Comparison of ENCODE assay signal across 8 cellular contexts in the genomic region with DNA sequence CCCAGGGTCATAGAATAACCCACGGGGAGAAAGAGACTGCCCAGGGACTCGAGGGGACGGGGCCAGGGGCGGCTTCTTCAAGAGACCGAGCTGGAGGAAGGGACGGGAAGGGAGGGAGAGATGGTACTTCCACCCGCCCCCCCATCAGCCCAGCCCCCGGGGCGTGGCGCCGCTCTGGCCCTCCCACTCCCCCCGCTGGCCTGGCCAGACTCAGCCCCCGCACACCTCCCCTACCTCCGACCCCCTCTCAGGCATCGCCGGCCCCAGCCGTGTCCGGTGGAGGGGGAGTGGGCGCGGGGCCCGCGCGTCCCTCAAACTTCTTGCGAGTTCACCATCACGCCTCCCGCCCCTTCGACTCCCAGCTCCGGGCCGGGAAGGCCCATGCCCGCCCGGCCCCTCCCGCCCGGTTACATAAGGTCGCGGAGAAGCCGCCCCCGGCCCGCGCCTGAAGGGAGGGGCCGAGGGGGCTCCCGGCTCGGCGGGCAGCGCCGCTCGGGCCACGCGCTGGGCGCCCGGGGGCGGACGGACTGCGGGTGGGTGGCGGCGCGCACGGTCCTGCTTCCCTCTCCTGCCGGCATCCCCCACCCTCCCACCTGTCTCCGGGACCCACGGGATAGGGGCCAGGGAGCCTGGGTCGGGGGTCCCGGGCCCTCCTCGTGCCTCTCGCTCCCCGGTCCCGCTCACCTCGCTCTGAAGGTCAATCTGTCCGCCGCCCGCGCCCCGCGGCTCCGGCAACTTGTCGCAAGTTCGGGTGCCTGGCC. TPM values are rescaled to one million over a fixed set of nuclear protein-coding genes. Genes with fewer than 3 reads are reported as not detected.
A peak's percentile ranks its signal among the peaks of the same experiment; 100 is the strongest.
DNase-seq lines count a peak whose midpoint lies in the region; ATAC-seq and TF ChIP-seq lines count a peak whose summit lies in the region.

No MANE protein-coding gene starts in this region.

- peak; percentile 45 to 76 (median 58) for DNase-seq in CD4-positive, alpha-beta T cell
- DNase-seq in HS-27A (ENCODE audit: low read depth), result peak; percentile 33
- no peak for DNase-seq in Panc1 (ENCODE audit: low read depth, low spot score)
- DNase-seq in activated T-helper 9 cell treated with anti-CD3 and anti-CD28 coated beads, Interleukin-2, amount 50 U/mL, for 16 hours (ENCODE audit: low read depth), result peak; percentile 58
- DNase-seq in fibroblast of mammary gland (ENCODE audit: low read depth), result peak; percentile 64
- DNase-seq in naive thymus-derived CD4-positive, alpha-beta T cell, result peak; percentile 32 to 76 (median 48)

- H3K4me3 Mint-ChIP-seq in CD4-positive, alpha-beta T cell, result peak overlapping the region; percentile 97
- H3K4me3 Mint-ChIP-seq in naive thymus-derived CD4-positive, alpha-beta T cell, result peak overlapping the region; percentile 65 to 89 (median 74)
- peak overlapping the region; percentile 81 for H3K4me3 Mint-ChIP-seq in stimulated activated memory B cell treated with anti-CD40 and anti-IgM and Interleukin-4, amounts not matched to agents 10 μg/mL and 1 μg/mL and 100 μg/mL, for 72 hours

- H3K36me3 Mint-ChIP-seq in CD4-positive, alpha-beta T cell (ENCODE audit: low read depth), result no peaks in the 10 kb centered on the region
- H3K36me3 Mint-ChIP-seq in naive thymus-derived CD4-positive, alpha-beta T cell, result no peaks in the 10 kb centered on the region
- H3K36me3 Mint-ChIP-seq in stimulated activated memory B cell treated with anti-CD40 and anti-IgM and Interleukin-4, amounts not matched to agents 10 μg/mL and 1 μg/mL and 100 μg/mL, for 72 hours, result peaks cover 12% of the 10 kb centered on the region

- peak; percentile 28 for ATAC-seq in CD4-positive, alpha-beta T cell (ENCODE audit: poor library complexity)
- ATAC-seq in GM19397 (IDR thresholded peaks at IDR 0.05; ENCODE audit: unreplicated experiment) (peak; percentile 24), Panc1 (peak; percentile 80)
- peak; percentile 29 for ATAC-seq in naive thymus-derived CD4-positive, alpha-beta T cell
- peak; percentile 72 for ATAC-seq in stimulated activated memory B cell treated with anti-CD40 and anti-IgM and Interleukin-4, amounts not matched to agents 10 μg/mL and 1 μg/mL and 100 μg/mL, for 72 hours

- peak overlapping the region; percentile 88 for H3K27ac Mint-ChIP-seq in CD4-positive, alpha-beta T cell
- peak overlapping the region in 4 of 9 donors; percentile 21 to 66 (median 44) for H3K27ac Mint-ChIP-seq in naive thymus-derived CD4-positive, alpha-beta T cell
- peak overlapping the region; percentile 78 for H3K27ac Mint-ChIP-seq in stimulated activated memory B cell treated with anti-CD40 and anti-IgM and Interleukin-4, amounts not matched to agents 10 μg/mL and 1 μg/mL and 100 μg/mL, for 72 hours

- intact Hi-C loops in CD4-positive, alpha-beta T cell (cut with DNase I, micrococcal nuclease), result loop anchor here (2.0 to 10.0 kb wide), 10 partner anchors 52 to 1952 kb away; partner anchors contain the start of genes TOMM6 (in 2 of the 2), BYSL (in 1 of the 2), GTPBP2 (in 1 of the 2) and MED20 (in 1 of the 2)
- intact Hi-C loops in Panc1 (cut with micrococcal nuclease; ENCODE audit: unreplicated experiment), result loop anchor here (10.0 kb wide), 1 partner anchor 50 kb away; the partner anchor contains the start of genes PRICKLE4 and TOMM6
- intact Hi-C loops in naive thymus-derived CD4-positive, alpha-beta T cell (cut with micrococcal nuclease), result loop anchor here (1.0 to 10.0 kb wide), 22 partner anchors 28 to 1894 kb away; partner anchors contain the start of genes BYSL (in 2 of the 2), MED20 (in 2 of the 2), MRPS10 (in 2 of the 2) and PRICKLE4 (in 2 of the 2)

- H3K9me3 Mint-ChIP-seq in CD4-positive, alpha-beta T cell, result no peaks in the 10 kb centered on the region
- H3K9me3 Mint-ChIP-seq in naive thymus-derived CD4-positive, alpha-beta T cell, result no peaks in the 10 kb centered on the region
- no peaks in the 10 kb centered on the region for H3K9me3 Mint-ChIP-seq in stimulated activated memory B cell treated with anti-CD40 and anti-IgM and Interleukin-4, amounts not matched to agents 10 μg/mL and 1 μg/mL and 100 μg/mL, for 72 hours

- no peaks in the 10 kb centered on the region for H3K27me3 ChIP-seq in CD4-positive, alpha-beta T cell (ENCODE audit: control insufficient read depth, insufficient read depth, low read length)
- H3K27me3 ChIP-seq in Panc1 (ENCODE audit: control insufficient read depth, insufficient read depth, low read length), result no peaks in the 10 kb centered on the region
- H3K27me3 ChIP-seq in naive thymus-derived CD4-positive, alpha-beta T cell (ENCODE audit: control insufficient read depth in 2 of 2, insufficient read depth in 2 of 2, low read length in 2 of 2), result no peaks in the 10 kb centered on the region

- CTCF ChIA-PET in CD4-positive, alpha-beta T cell (lab: Charles Lee), result interaction anchor here (1.1 to 4.9 kb wide), 6 partner anchors 18 to 186 kb away, joined by 3 to 38 read pairs (median 4); partner anchors contain the start of genes BYSL, MED20 and TOMM6
- CTCF ChIA-PET in Panc1 (lab: Charles Lee), result interaction anchor here (0.7 to 1.6 kb wide), 7 partner anchors 28 to 133 kb away, joined by 3 to 15 read pairs (median 4); partner anchors contain the start of gene TOMM6
- CTCF ChIA-PET in naive thymus-derived CD4-positive, alpha-beta T cell (lab: Charles Lee), result interaction anchor here (0.6 to 2.3 kb wide), 9 partner anchors 8 to 482 kb away, joined by 3 to 12 read pairs (median 3); partner anchors contain the start of genes MRPS10 and TOMM6

- POLR2A ChIA-PET in CD4-positive, alpha-beta T cell (lab: Charles Lee), result interaction anchor here (0.8 to 2.9 kb wide), 10 partner anchors 11 to 663 kb away, joined by 3 to 31 read pairs (median 5); partner anchors contain the start of genes OARD1, TAF8 and TOMM6
- POLR2A ChIA-PET in Panc1 (lab: Charles Lee), result no interaction called here
- POLR2A ChIA-PET in naive thymus-derived CD4-positive, alpha-beta T cell (lab: Charles Lee), result interaction anchor here (0.6 to 2.8 kb wide), 7 partner anchors 43 to 829 kb away, joined by 3 to 17 read pairs (median 6); partner anchors contain the start of genes TAF8, TOMM6 and UBR2

- H3K4me1 Mint-ChIP-seq in CD4-positive, alpha-beta T cell (ENCODE audit: low read depth), result peaks cover 40% of the 10 kb centered on the region
- H3K4me1 Mint-ChIP-seq in naive thymus-derived CD4-positive, alpha-beta T cell, result peaks cover 14 to 40% (median 33%) of the 10 kb centered on the region in 7 donors
- peaks cover 33% of the 10 kb centered on the region for H3K4me1 Mint-ChIP-seq in stimulated activated memory B cell treated with anti-CD40 and anti-IgM and Interleukin-4, amounts not matched to agents 10 μg/mL and 1 μg/mL and 100 μg/mL, for 72 hours

- H3K4me1 ChIP-seq in Panc1 (ENCODE audit: control insufficient read depth, insufficient read depth, low read length), result peaks cover 14% of the 10 kb centered on the region
- peaks cover 38 to 45% of the 10 kb centered on the region in 2 donors for H3K4me1 ChIP-seq in naive thymus-derived CD4-positive, alpha-beta T cell (ENCODE audit: control insufficient read depth in 2 of 2, insufficient read depth in 2 of 2, low read length in 2 of 2)

- in situ Hi-C loops in Panc1 (cut with HindIII; ENCODE audit: low pct_unique_long_range_greater_than_20kb, low sequenced_read_pairs), result no loop called here

- no peaks in the 10 kb centered on the region; the same call in 1 of the 2 replicates for H3K36me3 ChIP-seq in Panc1 (ENCODE audit: control insufficient read depth, insufficient read depth, low read length)
- H3K36me3 ChIP-seq in naive thymus-derived CD4-positive, alpha-beta T cell (ENCODE audit: control insufficient read depth in 2 of 3, insufficient read depth in 3 of 3, low read length in 3 of 3), result peaks cover 0 to 4% (median 0%) of the 10 kb centered on the region in 3 experiments

- no peak for TF ChIP-seq CTCF in CD4-positive, alpha-beta T cell (IDR thresholded peaks at IDR 0.05)
- no peak for TF ChIP-seq CTCF in Panc1 (IDR thresholded peaks at IDR 0.05)
- TF ChIP-seq CTCF in fibroblast of mammary gland (conservative IDR thresholded peaks at IDR 0.05; ENCODE audit: control insufficient read depth, insufficient read depth, low read depth, low read length), result no peak

- H3K27me3 Mint-ChIP-seq in CD4-positive, alpha-beta T cell, result no peaks in the 10 kb centered on the region
- H3K27me3 Mint-ChIP-seq in naive thymus-derived CD4-positive, alpha-beta T cell, result no peaks in the 10 kb centered on the region
- H3K27me3 Mint-ChIP-seq in stimulated activated memory B cell treated with anti-CD40 and anti-IgM and Interleukin-4, amounts not matched to agents 10 μg/mL and 1 μg/mL and 100 μg/mL, for 72 hours, result no peaks in the 10 kb centered on the region

- H3K4me3 ChIP-seq in Panc1 (ENCODE audit: low read depth in 2 of 2, low read length in 2 of 2) (peak overlapping the region; percentile 64 to 86), fibroblast of mammary gland (ENCODE audit: control insufficient read depth, low read depth, low read length) (peak overlapping the region; percentile 62)
- H3K4me3 ChIP-seq in naive thymus-derived CD4-positive, alpha-beta T cell (ENCODE audit: low read length), result peak overlapping the region; percentile 57

- H3K27ac ChIP-seq in CD4-positive, alpha-beta T cell (ENCODE audit: low read depth, low read length), result peak overlapping the region; percentile 77
- no peak overlapping the region for H3K27ac ChIP-seq in Panc1 (ENCODE audit: low read length)
- peak overlapping the region; percentile 80 for H3K27ac ChIP-seq in naive thymus-derived CD4-positive, alpha-beta T cell (ENCODE audit: low read depth, low read length)

- no TSS peak for BruUV-seq in Panc1 (replicated peaks; lab: Mats Ljungman, UMichigan)

- H3K9me3 ChIP-seq in CD4-positive, alpha-beta T cell (ENCODE audit: control insufficient read depth, low read length), result no peaks in the 10 kb centered on the region
- H3K9me3 ChIP-seq in Panc1 (ENCODE audit: control insufficient read depth, insufficient read depth, low read depth, low read length), result no peaks in the 10 kb centered on the region
- H3K9me3 ChIP-seq in naive thymus-derived CD4-positive, alpha-beta T cell (ENCODE audit: control insufficient read depth in 2 of 3, low read length in 3 of 3), result no peaks in the 10 kb centered on the region

RNA-seq across cellular contexts. Expression of gene TFEB, which starts 0.6 kb away (rescaled TPM):
- total RNA-seq in CD4-positive, alpha-beta T cell, result 10 to 100 TPM; 23.8 to 24.1 TPM
- 13.3 TPM for total RNA-seq in Panc1 (2021; ENCODE audit: unreplicated experiment)
- 14.9 TPM for polyA plus RNA-seq in Panc1 (2012; ENCODE audit: insufficient read length)
- total RNA-seq in naive thymus-derived CD4-positive, alpha-beta T cell, result 10 to 100 TPM in 3 of 5 experiments, 1 to 10 TPM in 2; 7.4 to 39.9 (median 11.8) TPM
- polyA plus RNA-seq in naive thymus-derived CD4-positive, alpha-beta T cell, result 1 to 10 TPM; 2.4 to 6.0 TPM

RNA-seq across cellular contexts. Expression of gene PGC, which starts 12.4 kb away (rescaled TPM):
- not detected for total RNA-seq in CD4-positive, alpha-beta T cell
- 0.18 TPM for total RNA-seq in Panc1 (2021; ENCODE audit: unreplicated experiment)
- 0.16 TPM for polyA plus RNA-seq in Panc1 (2012; ENCODE audit: insufficient read length)
- not detected for total RNA-seq in naive thymus-derived CD4-positive, alpha-beta T cell
- polyA plus RNA-seq in naive thymus-derived CD4-positive, alpha-beta T cell, result not detected

RNA-seq across cellular contexts. Expression of gene FRS3, which starts 44.9 kb away (rescaled TPM):
- total RNA-seq in CD4-positive, alpha-beta T cell, result 1 to 10 TPM; 4.6 to 5.4 TPM
- 3.0 TPM for total RNA-seq in Panc1 (2021; ENCODE audit: unreplicated experiment)
- polyA plus RNA-seq in Panc1 (2012; ENCODE audit: insufficient read length), result 4.9 TPM
- 10 to 100 TPM in 1 of 5 experiments, 1 to 10 TPM in 4; 5.1 to 10.6 (median 5.5) TPM for total RNA-seq in naive thymus-derived CD4-positive, alpha-beta T cell
- 1 to 10 TPM; 1.9 to 2.4 TPM for polyA plus RNA-seq in naive thymus-derived CD4-positive, alpha-beta T cell

RNA-seq across cellular contexts. Expression of gene PRICKLE4, which starts 45.7 kb away (rescaled TPM):
- not detected for total RNA-seq in CD4-positive, alpha-beta T cell
- total RNA-seq in Panc1 (2021; ENCODE audit: unreplicated experiment), result 1.6 TPM
- polyA plus RNA-seq in Panc1 (2012; ENCODE audit: insufficient read length), result 1.3 TPM
- total RNA-seq in naive thymus-derived CD4-positive, alpha-beta T cell, result under 1 TPM in 1 of 5 experiments, not detected in 4; 0.61 TPM
- not detected for polyA plus RNA-seq in naive thymus-derived CD4-positive, alpha-beta T cell

RNA-seq across cellular contexts. Expression of gene TOMM6, which starts 52.6 kb away (rescaled TPM):
- total RNA-seq in CD4-positive, alpha-beta T cell, result 10 to 100 TPM; 78.8 to 83.2 TPM
- 234 TPM for total RNA-seq in Panc1 (2021; ENCODE audit: unreplicated experiment)
- polyA plus RNA-seq in Panc1 (2012; ENCODE audit: insufficient read length), result 179 TPM
- 100 to 1,000 TPM; 114 to 193 (median 128) TPM for total RNA-seq in naive thymus-derived CD4-positive, alpha-beta T cell
- 100 to 1,000 TPM; 391 to 449 TPM for polyA plus RNA-seq in naive thymus-derived CD4-positive, alpha-beta T cell

Comparison
In these comparisons a context has a peak if more than half of its experiments do, and no peak if none do; other contexts are left out.
1. ATAC-seq: peak in every context shown above with its lines; median percentile 80 in Panc1; 72 in stimulated activated memory B cell treated with anti-CD40 and anti-IgM and Interleukin-4, amounts not matched to agents 10 μg/mL and 1 μg/mL and 100 μg/mL, for 72 hours; 29 in naive thymus-derived CD4-positive, alpha-beta T cell; 28 in CD4-positive, alpha-beta T cell; 24 in GM19397.